In genomic region chr15:63473749-63473998, GRCh38 we compare ENCODE assay signal across 10 cellular contexts. TPM values are rescaled to one million over a fixed set of nuclear protein-coding genes. Genes with fewer than 3 reads are reported as not detected.
DNase-seq lines count a peak whose midpoint lies in the region; ATAC-seq and TF ChIP-seq lines count a peak whose summit lies in the region.
"Had no signal": no experiment of that assay in that cellular context is flagged by ENCODE, and none has a peak within 500 bp of the region (broad histone marks: within the 10 kb centered on the region; RNA-seq: fewer than 3 reads in every experiment).

No MANE protein-coding gene starts in this region.

- 87 to 95% (median 89%) methylated on average over 1 of the region's 1 CpG for WGBS in spleen, 5 donors

- H3K9me3 ChIP-seq in spleen: no peaks in the 10 kb centered on the region
- H3K9me3 ChIP-seq in mucosa of descending colon: no peaks in the 10 kb centered on the region
- H3K9me3 ChIP-seq: left lung, thoracic aorta had no signal

- H3K4me1 ChIP-seq in spleen (peaks cover 24 to 61% (median 49%) of the 10 kb centered on the region in 6 donors), mucosa of descending colon (ENCODE audit: low read depth) (peaks cover 37% of the 10 kb centered on the region)

- peak overlapping the region; percentile 58 to 86 (median 76) for H3K27ac ChIP-seq in spleen
- H3K27ac ChIP-seq: thoracic aorta had no signal

- H3K36me3 ChIP-seq in spleen (no peaks in the 10 kb centered on the region), mucosa of descending colon (ENCODE audit: low read depth) (no peaks in the 10 kb centered on the region)
- H3K36me3 ChIP-seq: left lung, thoracic aorta had no signal

- no peaks in the 10 kb centered on the region for H3K27me3 Mint-ChIP-seq in activated naive CD8-positive, alpha-beta T cell treated with anti-CD3 and anti-CD28 coated beads, Interleukin-2, amount 50 U/mL, for 24 hours

- H3K4me3 ChIP-seq in spleen (no peak overlapping the region), mucosa of descending colon (no peak overlapping the region)
- H3K4me3 ChIP-seq: left lung, skin epidermis, thoracic aorta had no signal

- TF ChIP-seq CTCF in spleen (IDR thresholded peaks at IDR 0.05 in 8 of 11, conservative IDR thresholded peaks at IDR 0.05 in 3 of 11) (no peak), mucosa of descending colon (IDR thresholded peaks at IDR 0.05) (no peak)

- ATAC-seq in GM18868 (IDR thresholded peaks at IDR 0.05; ENCODE audit: unreplicated experiment): peak; percentile 6
- peak; percentile 4 for ATAC-seq in HG02763 (IDR thresholded peaks at IDR 0.05; ENCODE audit: unreplicated experiment)
- ATAC-seq in activated naive CD8-positive, alpha-beta T cell treated with anti-CD3 and anti-CD28 coated beads, Interleukin-2, amount 50 U/mL, for 24 hours: peak; percentile 15
- no peak for ATAC-seq in mucosa of descending colon

- no peaks in the 10 kb centered on the region for H3K27me3 ChIP-seq in spleen (replicated peaks in 1 of 7)
- H3K27me3 ChIP-seq: left lung had no signal

- H3K4me1 Mint-ChIP-seq in activated naive CD8-positive, alpha-beta T cell treated with anti-CD3 and anti-CD28 coated beads, Interleukin-2, amount 50 U/mL, for 24 hours: peaks cover 67% of the 10 kb centered on the region

- no peak for DNase-seq in activated naive CD8-positive, alpha-beta T cell treated with anti-CD3 and anti-CD28 coated beads, Interleukin-2, amount 50 U/mL, for 24 hours
- DNase-seq in spleen (no peak), T-helper 2 cell (no peak), mucosa of descending colon (no peak), dedifferentiated amniotic fluid mesenchymal stem cell (ENCODE audit: extremely low spot score) (no peak)
- DNase-seq: left lung had no signal

- H3K36me3 Mint-ChIP-seq in activated naive CD8-positive, alpha-beta T cell treated with anti-CD3 and anti-CD28 coated beads, Interleukin-2, amount 50 U/mL, for 24 hours (ENCODE audit: low read depth): no peaks in the 10 kb centered on the region

- no peaks in the 10 kb centered on the region for H3K9me3 Mint-ChIP-seq in activated naive CD8-positive, alpha-beta T cell treated with anti-CD3 and anti-CD28 coated beads, Interleukin-2, amount 50 U/mL, for 24 hours

- TF ChIP-seq POLR2A in spleen (IDR thresholded peaks at IDR 0.05): no peak

- peak overlapping the region; percentile 83 for H3K27ac Mint-ChIP-seq in activated naive CD8-positive, alpha-beta T cell treated with anti-CD3 and anti-CD28 coated beads, Interleukin-2, amount 50 U/mL, for 24 hours

- H3K4me3 Mint-ChIP-seq in activated naive CD8-positive, alpha-beta T cell treated with anti-CD3 and anti-CD28 coated beads, Interleukin-2, amount 50 U/mL, for 24 hours: peak overlapping the region; percentile 12

- intact Hi-C loops in spleen (cut with DNase I; ENCODE audit: low total_unique reads) (loop anchor here (10.0 kb wide), 1 partner anchor 121 kb away; the partner anchor contains the start of gene FBXL22), mucosa of descending colon (cut with DNase I, micrococcal nuclease) (no loop called here)

RNA-seq across cellular contexts. Expression of gene USP3, which starts 30.7 kb away (rescaled TPM):
- total RNA-seq in spleen (100 to 1,000 TPM in 4 of 7 donors, 10 to 100 TPM in 3; 82.0 to 136 (median 112) TPM), mucosa of descending colon (100 to 1,000 TPM in 1 of 3 donors, 10 to 100 TPM in 2; 65.6 to 101 (median 67.3) TPM)
- 10 to 100 TPM; 29.5 to 48.4 (median 38.4) TPM for polyA plus RNA-seq in spleen
